2 cellular contexts compared by ENCODE assay signal in the genomic region with DNA sequence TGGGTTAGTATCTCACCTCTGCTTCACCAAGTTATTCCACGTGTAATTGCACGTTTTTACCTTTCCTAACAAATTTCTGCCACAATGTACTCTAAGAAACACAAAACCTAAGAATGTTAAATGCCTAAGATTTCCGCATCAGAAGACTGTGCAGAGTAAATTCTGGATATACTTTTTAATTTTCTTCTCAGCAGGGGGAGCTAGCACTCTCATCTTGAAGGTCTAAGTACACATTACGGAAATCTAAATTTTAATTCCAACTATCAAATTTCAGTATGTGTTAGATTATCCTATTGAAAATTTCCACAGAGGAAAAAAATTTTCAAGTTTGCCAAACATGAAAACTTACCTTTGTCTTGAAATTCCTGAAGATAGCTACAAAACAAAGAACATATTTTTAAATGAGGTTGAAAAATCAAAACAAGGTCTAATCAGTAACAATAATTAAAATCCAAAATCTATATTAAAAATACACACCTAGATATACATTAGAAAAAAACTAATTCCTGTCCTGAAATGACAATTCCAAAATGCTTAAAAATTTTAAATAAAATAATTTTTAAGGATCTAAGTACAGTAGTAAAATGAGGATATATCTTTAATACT.
TF ChIP-seq lines count a peak whose summit lies in the region.

No MANE protein-coding gene starts in this region.

TF ChIP-seq in IMR-90, 13 proteins besides CTCF, POLR2A, EP300 and RAD21:
- TF ChIP-seq, protein P1, sequence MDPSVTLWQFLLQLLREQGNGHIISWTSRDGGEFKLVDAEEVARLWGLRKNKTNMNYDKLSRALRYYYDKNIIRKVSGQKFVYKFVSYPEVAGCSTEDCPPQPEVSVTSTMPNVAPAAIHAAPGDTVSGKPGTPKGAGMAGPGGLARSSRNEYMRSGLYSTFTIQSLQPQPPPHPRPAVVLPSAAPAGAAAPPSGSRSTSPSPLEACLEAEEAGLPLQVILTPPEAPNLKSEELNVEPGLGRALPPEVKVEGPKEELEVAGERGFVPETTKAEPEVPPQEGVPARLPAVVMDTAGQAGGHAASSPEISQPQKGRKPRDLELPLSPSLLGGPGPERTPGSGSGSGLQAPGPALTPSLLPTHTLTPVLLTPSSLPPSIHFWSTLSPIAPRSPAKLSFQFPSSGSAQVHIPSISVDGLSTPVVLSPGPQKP (IDR thresholded peaks at IDR 0.05; ENCODE audit: borderline replicate concordance, low read depth, low read length): no peak
- TF ChIP-seq CHD1 (IDR thresholded peaks at IDR 0.05; ENCODE audit: low read depth, low read length) (no peak), FOS (IDR thresholded peaks at IDR 0.05; ENCODE audit: low read depth, low read length) (no peak), SMC3 (IDR thresholded peaks at IDR 0.05; ENCODE audit: low read depth, low read length) (peak; percentile 82)

TF ChIP-seq in SK-N-SH, 30 proteins besides CTCF, POLR2A, EP300 and RAD21:
- TF ChIP-seq, protein P2, sequence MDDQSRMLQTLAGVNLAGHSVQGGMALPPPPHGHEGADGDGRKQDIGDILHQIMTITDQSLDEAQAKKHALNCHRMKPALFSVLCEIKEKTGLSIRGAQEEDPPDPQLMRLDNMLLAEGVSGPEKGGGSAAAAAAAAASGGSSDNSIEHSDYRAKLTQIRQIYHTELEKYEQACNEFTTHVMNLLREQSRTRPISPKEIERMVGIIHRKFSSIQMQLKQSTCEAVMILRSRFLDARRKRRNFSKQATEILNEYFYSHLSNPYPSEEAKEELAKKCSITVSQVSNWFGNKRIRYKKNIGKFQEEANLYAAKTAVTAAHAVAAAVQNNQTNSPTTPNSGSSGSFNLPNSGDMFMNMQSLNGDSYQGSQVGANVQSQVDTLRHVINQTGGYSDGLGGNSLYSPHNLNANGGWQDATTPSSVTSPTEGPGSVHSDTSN (IDR thresholded peaks at IDR 0.05): no peak
- TF ChIP-seq SMC3 (IDR thresholded peaks at IDR 0.05; ENCODE audit: low read depth, low read length) (peak; percentile 46; the same call in 1 of the 2 replicates), JUND (IDR thresholded peaks at IDR 0.05) (no peak)
TF ChIP-seq in SK-N-SH: peak in this region for 1.
